Comparison of ENCODE assay signal across 1 cellular context in genomic region chr6:127515794-127516675, GRCh38.
TF ChIP-seq lines count a peak whose summit lies in the region.

No MANE protein-coding gene starts in this region.

TF ChIP-seq in HepG2, 621 proteins besides CTCF, POLR2A, EP300 and RAD21 (continued from another document and continues in another):
- TF ChIP-seq PRDM15 (CRISPR knock-in tag; IDR thresholded peaks at IDR 0.05) (peak; percentile 26; the same call in 1 of the 2 replicates), SNAPC2 (CRISPR knock-in tag; IDR thresholded peaks at IDR 0.05) (peak; percentile 63; the same call in 1 of the 2 replicates), PREB (CRISPR knock-in tag; IDR thresholded peaks at IDR 0.05) (no peak), ZBTB20 (CRISPR knock-in tag; IDR thresholded peaks at IDR 0.05; ENCODE audit: borderline replicate concordance, low read depth) (no peak), POGZ (CRISPR knock-in tag; IDR thresholded peaks at IDR 0.05) (no peak), ZNF567 (CRISPR knock-in tag; IDR thresholded peaks at IDR 0.05; ENCODE audit: borderline replicate concordance) (no peak), ZMAT3 (CRISPR knock-in tag; conservative IDR thresholded peaks at IDR 0.05) (peak; percentile 96), AHDC1 (CRISPR knock-in tag; IDR thresholded peaks at IDR 0.05; ENCODE audit: borderline replicate concordance) (0 out of 2 replicates have a peak, but pooled peaks have one; percentile 28), HIC2 (CRISPR knock-in tag; IDR thresholded peaks at IDR 0.05; ENCODE audit: low read depth) (no peak), ZNF432 (CRISPR knock-in tag; IDR thresholded peaks at IDR 0.05; ENCODE audit: borderline replicate concordance) (no peak), PAWR (CRISPR knock-in tag; IDR thresholded peaks at IDR 0.05; ENCODE audit: borderline replicate concordance) (no peak), FOXK1 (CRISPR knock-in tag; IDR thresholded peaks at IDR 0.05; ENCODE audit: borderline replicate concordance, low read depth) (peak; percentile 47; the same call in 1 of the 2 replicates), YY1 (IDR thresholded peaks at IDR 0.05; ENCODE audit: insufficient read depth, insufficient replicate concordance, low read depth, low read length) (peak; percentile 31), HNRNPL (IDR thresholded peaks at IDR 0.05; ENCODE audit: low read depth, low read length) (no peak), ETV5 (CRISPR knock-in tag; IDR thresholded peaks at IDR 0.05; ENCODE audit: borderline replicate concordance) (no peak; the same call in 1 of the 2 replicates), ERF (CRISPR knock-in tag; IDR thresholded peaks at IDR 0.05) (peak; percentile 88), ZFP1 (CRISPR knock-in tag; IDR thresholded peaks at IDR 0.05) (no peak), ZNF609 (CRISPR knock-in tag; IDR thresholded peaks at IDR 0.05; ENCODE audit: borderline replicate concordance) (no peak), HOXA3 (CRISPR knock-in tag; IDR thresholded peaks at IDR 0.05) (no peak), ZNF597 (CRISPR knock-in tag; IDR thresholded peaks at IDR 0.05) (no peak), FOXP4 (CRISPR knock-in tag; IDR thresholded peaks at IDR 0.05) (no peak), ZNF674 (CRISPR knock-in tag; IDR thresholded peaks at IDR 0.05; ENCODE audit: low read depth) (no peak), KDM5A (IDR thresholded peaks at IDR 0.05; ENCODE audit: borderline replicate concordance, low read length) (no peak), IKZF4 (CRISPR knock-in tag; IDR thresholded peaks at IDR 0.05; ENCODE audit: borderline replicate concordance, low read depth, not compliant biosample characterization) (peak; percentile 84), SMAD9 (CRISPR knock-in tag; IDR thresholded peaks at IDR 0.05) (no peak), BCL6 (CRISPR knock-in tag; IDR thresholded peaks at IDR 0.05) (peak; percentile 51; the same call in 1 of the 2 replicates), RFX1 (IDR thresholded peaks at IDR 0.05) (no peak), ZNF709 (CRISPR knock-in tag; IDR thresholded peaks at IDR 0.05) (peak; percentile 95), ZNF7 (CRISPR knock-in tag; IDR thresholded peaks at IDR 0.05) (no peak; the same call in 1 of the 2 replicates), GRHL1 (CRISPR knock-in tag; conservative IDR thresholded peaks at IDR 0.05) (no peak), IRX3 (CRISPR knock-in tag; IDR thresholded peaks at IDR 0.05; ENCODE audit: borderline replicate concordance, low read depth) (no peak), ZNF605 (CRISPR knock-in tag; IDR thresholded peaks at IDR 0.05) (peak; percentile 21; the same call in 1 of the 2 replicates), NCOA5 (CRISPR knock-in tag; IDR thresholded peaks at IDR 0.05) (no peak), CREB1 (IDR thresholded peaks at IDR 0.05) (no peak), CREB1 (CRISPR knock-in tag; IDR thresholded peaks at IDR 0.05) (no peak)
